Comparison of ENCODE assay signal across 16 cellular contexts in the genomic region with DNA sequence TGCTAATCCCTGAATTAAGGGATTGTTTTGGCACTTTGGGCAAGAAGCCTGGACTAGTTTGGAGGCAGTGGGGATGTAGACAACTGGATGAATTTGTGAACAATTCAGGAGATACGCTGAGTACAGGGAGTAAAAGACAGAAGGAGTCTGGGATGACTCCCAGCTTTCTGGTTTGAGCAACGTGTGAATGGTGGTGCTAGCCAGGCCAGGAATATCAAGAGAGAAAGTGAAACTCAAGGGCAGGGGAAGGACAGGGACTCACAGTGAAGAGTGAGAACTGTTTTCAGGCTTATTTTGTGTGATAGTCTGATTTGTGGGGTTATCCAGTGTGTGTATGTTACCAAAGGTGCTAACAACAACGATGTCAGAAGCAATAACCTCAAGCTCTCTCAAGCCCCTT. TPM values are rescaled to one million over a fixed set of nuclear protein-coding genes. Genes with fewer than 3 reads are reported as not detected.
DNase-seq lines count a peak whose midpoint lies in the region; ATAC-seq and TF ChIP-seq lines count a peak whose summit lies in the region.
"Had no signal": no experiment of that assay in that cellular context is flagged by ENCODE, and none has a peak within 500 bp of the region (broad histone marks: within the 10 kb centered on the region; RNA-seq: fewer than 3 reads in every experiment).

No MANE protein-coding gene starts in this region.

- H3K27ac ChIP-seq in PC-9 (no peak overlapping the region), fibroblast of lung (ENCODE audit: insufficient read depth, low read length) (no peak overlapping the region), parathyroid adenoma (no peak overlapping the region)
- H3K27ac ChIP-seq: 22Rv1, RWPE1, thyroid gland had no signal

- H3K36me3 Mint-ChIP-seq in T-helper 2 cell treated with Interferon-gamma antibody and Interleukin-4, amounts not matched to agents 5 μg/mL and 100 μg/mL, for 36 hours (ENCODE audit: low read depth), result no peaks in the 10 kb centered on the region
- H3K36me3 Mint-ChIP-seq: IgD-negative memory B cell had no signal

- H3K9me3 ChIP-seq in PC-9 (ENCODE audit: insufficient read depth, low read depth) (no peaks in the 10 kb centered on the region), fibroblast of lung (ENCODE audit: control insufficient read depth, insufficient read depth, low read depth, low read length) (no peaks in the 10 kb centered on the region), parathyroid adenoma (ENCODE audit: control insufficient read depth, low read length) (no peaks in the 10 kb centered on the region)
- H3K9me3 ChIP-seq: thyroid gland had no signal

- CTCF ChIA-PET in PC-9 (lab: Charles Lee), result interaction anchor here (0.6 to 1.6 kb wide), 13 partner anchors 14 to 833 kb away, joined by 3 to 11 read pairs (median 3); no protein-coding TSS in a partner anchor

- POLR2A ChIA-PET in PC-9 (lab: Charles Lee; ENCODE audit: unreplicated experiment), result no interaction called here

- H3K9ac ChIP-seq in fibroblast of lung (ENCODE audit: insufficient read depth, low read length) (no peak overlapping the region), parathyroid adenoma (no peak overlapping the region)

- no peak overlapping the region for H3K27ac Mint-ChIP-seq in T-helper 2 cell treated with Interferon-gamma antibody and Interleukin-4, amounts not matched to agents 5 μg/mL and 100 μg/mL, for 36 hours
- H3K27ac Mint-ChIP-seq: IgD-negative memory B cell, T-helper 17 cell had no signal

- TF ChIP-seq CTCF in PC-9 (conservative IDR thresholded peaks at IDR 0.05) (no peak), fibroblast of lung (conservative IDR thresholded peaks at IDR 0.05 in 1 of 2, IDR thresholded peaks at IDR 0.05 in 1 of 2; ENCODE audit: low read depth in 1 of 2, low read length in 2 of 2) (no peak), parathyroid adenoma (IDR thresholded peaks at IDR 0.05) (no peak)

- peak overlapping the region; percentile 30 for H3K4me3 Mint-ChIP-seq in T-helper 2 cell treated with Interferon-gamma antibody and Interleukin-4, amounts not matched to agents 5 μg/mL and 100 μg/mL, for 36 hours
- H3K4me3 Mint-ChIP-seq: IgD-negative memory B cell, T-helper 17 cell had no signal

- H3K79me2 ChIP-seq in PC-9 (ENCODE audit: low read depth) (no peaks in the 10 kb centered on the region), fibroblast of lung (ENCODE audit: control insufficient read depth, insufficient read depth, low read length) (no peaks in the 10 kb centered on the region), parathyroid adenoma (no peaks in the 10 kb centered on the region)

- no peaks in the 10 kb centered on the region for H3K9me2 ChIP-seq in PC-9 (ENCODE audit: insufficient read depth)

- H3K4me2 ChIP-seq in PC-9 (peak overlapping the region; percentile 27), fibroblast of lung (ENCODE audit: extremely low read depth, insufficient read depth, low read length) (peak overlapping the region; percentile 11), parathyroid adenoma (ENCODE audit: low read length) (no peak overlapping the region)

- H3K27me3 ChIP-seq in PC-9 (ENCODE audit: insufficient read depth, low read depth) (peaks cover 64% of the 10 kb centered on the region), fibroblast of lung (ENCODE audit: control insufficient read depth, insufficient read depth, low read length) (peaks cover under 1% of the 10 kb centered on the region), parathyroid adenoma (ENCODE audit: control insufficient read depth, insufficient read depth, low read length) (no peaks in the 10 kb centered on the region)
- H3K27me3 ChIP-seq: thyroid gland had no signal

- H3K4me1 Mint-ChIP-seq in T-helper 2 cell treated with Interferon-gamma antibody and Interleukin-4, amounts not matched to agents 5 μg/mL and 100 μg/mL, for 36 hours (ENCODE audit: low read depth), result peaks cover 17% of the 10 kb centered on the region

- H3K36me3 ChIP-seq in PC-9 (ENCODE audit: low read depth), result no peaks in the 10 kb centered on the region
- H3K36me3 ChIP-seq in fibroblast of lung (ENCODE audit: control insufficient read depth, insufficient read depth, low read length), result no peaks in the 10 kb centered on the region
- H3K36me3 ChIP-seq in parathyroid adenoma (ENCODE audit: control insufficient read depth, insufficient read depth, low read length), result no peaks in the 10 kb centered on the region
- H3K36me3 ChIP-seq: thyroid gland had no signal

- intact Hi-C loops in PC-9 (cut with micrococcal nuclease; ENCODE audit: unreplicated experiment), result loop anchor here (10.0 kb wide), 2 partner anchors 730 to 920 kb away; no protein-coding TSS in a partner anchor

- no peak for ATAC-seq in HG02759 (IDR thresholded peaks at IDR 0.05; ENCODE audit: unreplicated experiment)

- no peaks in the 10 kb centered on the region for H3K9me3 Mint-ChIP-seq in T-helper 2 cell treated with Interferon-gamma antibody and Interleukin-4, amounts not matched to agents 5 μg/mL and 100 μg/mL, for 36 hours
- H3K9me3 Mint-ChIP-seq: IgD-negative memory B cell had no signal

- H2AFZ ChIP-seq in PC-9 (no peak overlapping the region), fibroblast of lung (ENCODE audit: low read length) (peak overlapping the region; percentile 5), parathyroid adenoma (peak overlapping the region; percentile 54)

- H3K4me1 ChIP-seq in PC-9 (replicated peaks; ENCODE audit: insufficient read depth), result 0 out of 2 replicates have a peak, but pooled peaks cover 7% of the 10 kb centered on the region
- H3K4me1 ChIP-seq in fibroblast of lung (ENCODE audit: control insufficient read depth, extremely low read depth, insufficient read depth, low read length), result peaks cover 5% of the 10 kb centered on the region
- peaks cover 17% of the 10 kb centered on the region for H3K4me1 ChIP-seq in parathyroid adenoma

- H3K27me3 Mint-ChIP-seq in T-helper 2 cell treated with Interferon-gamma antibody and Interleukin-4, amounts not matched to agents 5 μg/mL and 100 μg/mL, for 36 hours (ENCODE audit: low read depth), result peaks cover 29% of the 10 kb centered on the region

- BruUV-seq in PC-9 (replicated peaks; lab: Mats Ljungman, UMichigan), result no TSS peak

- H3F3A ChIP-seq in PC-9 (ENCODE audit: insufficient read depth, low read depth), result no peaks in the 10 kb centered on the region

- H4K20me1 ChIP-seq in PC-9 (ENCODE audit: insufficient read depth), result no peaks in the 10 kb centered on the region
- no peaks in the 10 kb centered on the region for H4K20me1 ChIP-seq in fibroblast of lung (ENCODE audit: control insufficient read depth, extremely low read depth, insufficient read depth, low read length)

- no peak for DNase-seq in T-helper 2 cell treated with Interferon-gamma antibody and Interleukin-4, amounts not matched to agents 5 μg/mL and 100 μg/mL, for 36 hours (ENCODE audit: low spot score)
- no peak for DNase-seq in T-helper 2 cell
- DNase-seq in PC-9, result no peak
- no peak for DNase-seq in fibroblast of lung (ENCODE audit: low read depth in 2 of 2)
- no peak for DNase-seq in foreskin melanocyte
- DNase-seq in MV-4-11 (lab: John Stamatoyannopoulos, UW), result no peak

- H3K4me3 ChIP-seq in PC-9, result no peak overlapping the region
- no peak overlapping the region for H3K4me3 ChIP-seq in fibroblast of lung (replicated peaks in 1 of 4; ENCODE audit: control extremely low read depth in 1 of 4, insufficient read depth in 1 of 4, low read depth in 3 of 4, low read length in 4 of 4)
- no peak overlapping the region for H3K4me3 ChIP-seq in parathyroid adenoma (ENCODE audit: low read depth, low read length)
- H3K4me3 ChIP-seq: thyroid gland had no signal

RNA-seq across cellular contexts. Expression of gene CHRM1, which starts 15.9 kb away (rescaled TPM):
- total RNA-seq in PC-9 (2021) (not detected in 2 replicates), fibroblast of lung (not detected in 2 replicates)
- polyA plus RNA-seq in fibroblast of lung, result not detected in 2 replicates
- polyA plus RNA-seq in fibroblast of lung (2012), result not detected in 2 replicates
- not detected in 2 replicates for polyA minus RNA-seq in fibroblast of lung (ENCODE audit: low replicate concordance)
- total RNA-seq: epithelial cell of proximal tubule, kidney epithelial cell, posterior vena cava, T-helper 17 cell, thyroid gland had no signal
- polyA plus RNA-seq: IgD-negative memory B cell had no signal

RNA-seq across cellular contexts. Expression of gene SLC3A2, which starts 24.6 kb away (rescaled TPM):
- total RNA-seq in PC-9 (2021) (513 and 619 TPM in 2 replicates), fibroblast of lung (344 and 441 TPM in 2 replicates)
- polyA plus RNA-seq in fibroblast of lung, result 91.2 and 132 TPM in 2 replicates
- 76.2 and 115 TPM in 2 replicates for polyA plus RNA-seq in fibroblast of lung (2012)
- 118 and 198 TPM in 2 replicates for polyA minus RNA-seq in fibroblast of lung (ENCODE audit: low replicate concordance)
